ENCODE assay signal across 38 cellular contexts in genomic region chr22:16568425-16568758, GRCh38. TPM values are rescaled to one million over a fixed set of nuclear protein-coding genes. Genes with fewer than 3 reads are reported as not detected.
"Had no signal": no experiment of that assay in that cellular context is flagged by ENCODE, and none has a peak within 500 bp of the region (broad histone marks: within the 10 kb centered on the region; RNA-seq: fewer than 3 reads in every experiment).

No MANE protein-coding gene starts in this region.

- H3K36me3 ChIP-seq: MG63 had no signal

- H3K27me3 ChIP-seq: MG63 had no signal

- DNase-seq: Karpas-422, Kasumi-1, MM.1S, MV-4-11, NCI-H1048, NCI-H1092, NCI-H1092 treated with DMSO at 0.1 percent for 48 hours, NCI-H1105, NCI-H1105 treated with DMSO at 0.1 percent for 48 hours, NCI-H1417, NCI-H1417 treated with DMSO at 0.1 percent for 48 hours, NCI-H1436, NCI-H1436 treated with DMSO at 0.1 percent for 48 hours, NCI-H146, NCI-H1694, NCI-H1694 treated with DMSO at 0.1 percent for 48 hours, NCI-H187, NCI-H187 treated with DMSO at 0.1 percent for 48 hours, NCI-H1930, NCI-H2029, NCI-H2029 treated with DMSO at 0.1 percent for 48 hours, NCI-H2081, NCI-H2081 treated with DMSO at 0.1 percent for 48 hours, NCI-H2107, NCI-H2171, NCI-H2171 treated with DMSO at 0.1 percent for 48 hours, NCI-H2227 treated with DMSO at 0.1 percent for 48 hours, NCI-H226, NCI-H345, NCI-H446, NCI-H446 treated with DMSO at 0.1 percent for 48 hours, NCI-H510A, NCI-H510A treated with DMSO at 0.1 percent for 48 hours had no signal

- H3K9me3 ChIP-seq: MG63 had no signal

- H3K4me3 ChIP-seq: MG63 had no signal

RNA-seq across cellular contexts. Expression of gene CCT8L2, which starts 24.2 kb away (rescaled TPM):
- total RNA-seq: LHCN-M2, M059J, MCF 10A, NCI-H460 had no signal
